8 cellular contexts compared by ENCODE assay signal in genomic region chr20:56359212-56360132, GRCh38. TPM values are rescaled to one million over a fixed set of nuclear protein-coding genes. Genes with fewer than 3 reads are reported as not detected.
DNase-seq lines count a peak whose midpoint lies in the region; ATAC-seq, FAIRE-seq and TF ChIP-seq lines count a peak whose summit lies in the region.

No MANE protein-coding gene starts in this region.

- H3K4me1 ChIP-seq in BE2C = no peaks in the 10 kb centered on the region
- peaks cover 13% of the 10 kb centered on the region for H3K4me1 ChIP-seq in RWPE2 (ENCODE audit: insufficient read depth, poor library complexity, severe bottlenecking)
- H3K4me1 ChIP-seq in keratinocyte (ENCODE audit: control insufficient read depth, extremely low read depth, insufficient read depth, low read length) = peaks cover 12% of the 10 kb centered on the region
- H3K4me1 ChIP-seq in small intestine (ENCODE audit: control insufficient read depth in 2 of 2, insufficient read depth in 1 of 2, low read depth in 1 of 2, low read length in 1 of 2) = no peaks in the 10 kb centered on the region

- TF ChIP-seq POLR2A in GM18505 (IDR thresholded peaks at IDR 0.05; ENCODE audit: borderline replicate concordance, extremely low read depth, insufficient read depth, insufficient read length) = no peak

- DNase-seq in BE2C (peak; percentile 37), RWPE2 (ENCODE audit: low spot score) (peak; percentile 95), keratinocyte (ENCODE audit: low read depth, low spot score) (peak; percentile 26), small intestine (peak; percentile 59), GM13977 (ENCODE audit: low spot score) (no peak)
- peak; percentile 5 for DNase-seq in central memory CD4-positive, alpha-beta T cell

- no peaks in the 10 kb centered on the region for H3K36me3 ChIP-seq in BE2C
- peaks cover 29% of the 10 kb centered on the region for H3K36me3 ChIP-seq in RWPE2 (ENCODE audit: low read depth)
- peaks cover 4 to 8% of the 10 kb centered on the region in 2 experiments for H3K36me3 ChIP-seq in keratinocyte (ENCODE audit: control insufficient read depth in 2 of 2, extremely low read depth in 1 of 2, insufficient read depth in 2 of 2, low read length in 2 of 2)
- no peaks in the 10 kb centered on the region for H3K36me3 ChIP-seq in small intestine (ENCODE audit: control insufficient read depth in 2 of 2, insufficient read depth in 2 of 2, low read length in 2 of 2)

- no peaks in the 10 kb centered on the region for H4K20me1 ChIP-seq in keratinocyte (ENCODE audit: control insufficient read depth, extremely low read depth, insufficient read depth, low read length)

- no peak for TF ChIP-seq CTCF in BE2C (IDR thresholded peaks at IDR 0.05; ENCODE audit: low read depth, low read length)
- no peak for TF ChIP-seq CTCF in RWPE2 (IDR thresholded peaks at IDR 0.05; ENCODE audit: poor library complexity, severe bottlenecking)
- no peak for TF ChIP-seq CTCF in keratinocyte (optimal IDR thresholded peaks at IDR 0.05 in 1 of 3, IDR thresholded peaks at IDR 0.05 in 1 of 3, conservative IDR thresholded peaks at IDR 0.05 in 1 of 3; ENCODE audit: extremely low read depth in 1 of 3, insufficient read depth in 2 of 3, low read length in 3 of 3)
- TF ChIP-seq CTCF in GM13977 (IDR thresholded peaks at IDR 0.05; ENCODE audit: extremely low read depth, insufficient read depth, missing control alignments) = no peak

- H3K4me2 ChIP-seq in keratinocyte (ENCODE audit: control insufficient read depth, extremely low read depth, insufficient read depth, low read depth, low read length) = peak overlapping the region; percentile 94

- peaks cover 3% of the 10 kb centered on the region for H3K9me1 ChIP-seq in keratinocyte (ENCODE audit: control insufficient read depth, extremely low read depth, insufficient read depth, low read length)

- H3K4me3 ChIP-seq in BE2C (ENCODE audit: low read depth, low read length) (peak overlapping the region; percentile 73), RWPE2 (ENCODE audit: severe bottlenecking) (peak overlapping the region; percentile 75), keratinocyte (ENCODE audit: control insufficient read depth in 2 of 3, extremely low read depth in 1 of 3, insufficient read depth in 2 of 3, low read depth in 1 of 3, low read length in 3 of 3) (peak overlapping the region; percentile 81 to 90 (median 84)), small intestine (ENCODE audit: low read depth in 1 of 2, low read length in 2 of 2) (peak overlapping the region; percentile 67 to 89)

- H3K9ac ChIP-seq in keratinocyte (ENCODE audit: control insufficient read depth, extremely low read depth, insufficient read depth, low read length) = peak overlapping the region; percentile 75

- in situ Hi-C loops in GM13977 (cut with MboI; ENCODE audit: low pct_unique_long_range_greater_than_20kb, low sequenced_read_pairs, unreplicated experiment) = no loop called here

- dilution Hi-C loops in keratinocyte (cut with MboI; ENCODE audit: extremely low pct_ligation_motif_present, low sequenced_read_pairs) = no loop called here

- H3K79me2 ChIP-seq in keratinocyte (ENCODE audit: control insufficient read depth, insufficient read depth, low read length) = peaks cover 8% of the 10 kb centered on the region

- ATAC-seq in GM18505 (IDR thresholded peaks at IDR 0.05; ENCODE audit: unreplicated experiment) (peak; percentile 21), HG03159 (IDR thresholded peaks at IDR 0.05; ENCODE audit: unreplicated experiment) (peak; percentile 38), RWPE2 (ENCODE audit: low read depth) (peak; percentile 73)

- peak overlapping the region; percentile 92 for H2AFZ ChIP-seq in keratinocyte (ENCODE audit: control insufficient read depth, low read length)

- FAIRE-seq in keratinocyte (lab: Jason Lieb, UNC) (no peak), small intestine (lab: Jason Lieb, UNC) (no peak)

- H3K9me3 ChIP-seq in BE2C = no peaks in the 10 kb centered on the region
- no peaks in the 10 kb centered on the region for H3K9me3 ChIP-seq in RWPE2 (ENCODE audit: severe bottlenecking)
- no peaks in the 10 kb centered on the region for H3K9me3 ChIP-seq in keratinocyte (ENCODE audit: control insufficient read depth, low read depth, low read length)
- no peaks in the 10 kb centered on the region for H3K9me3 ChIP-seq in small intestine (ENCODE audit: control insufficient read depth, low read depth)

- H3K27me3 ChIP-seq in BE2C = no peaks in the 10 kb centered on the region
- no peaks in the 10 kb centered on the region for H3K27me3 ChIP-seq in RWPE2 (ENCODE audit: insufficient read depth, poor library complexity, severe bottlenecking)
- no peaks in the 10 kb centered on the region for H3K27me3 ChIP-seq in keratinocyte (ENCODE audit: control insufficient read depth, extremely low read depth, insufficient read depth, low read length)
- H3K27me3 ChIP-seq in small intestine (ENCODE audit: control insufficient read depth in 2 of 2, insufficient read depth in 2 of 2, low read length in 2 of 2) = no peaks in the 10 kb centered on the region

- WGBS in small intestine, 3 donors = 14 to 17% (median 16%) methylated on average over 51 of the region's 51 CpGs

- H3K27ac ChIP-seq in RWPE2 (ENCODE audit: poor library complexity, severe bottlenecking) (peak overlapping the region; percentile 86), keratinocyte (ENCODE audit: control insufficient read depth, insufficient read depth, low read length) (peak overlapping the region; percentile 69), small intestine (ENCODE audit: low read depth in 1 of 2, low read length in 1 of 2) (peak overlapping the region; percentile 17 to 70)

RNA-seq across cellular contexts. Expression of gene FAM210B, which starts 0.7 kb away (rescaled TPM):
- polyA plus RNA-seq in BE2C (2012; ENCODE audit: insufficient read depth, insufficient read length, low read depth) = 2.6 TPM
- polyA plus RNA-seq in keratinocyte (29.7 to 34.5 TPM (median 33.6 TPM) in 3 replicates), small intestine (10 to 100 TPM; 18.1 to 21.9 (median 21.4) TPM)
- polyA plus RNA-seq in keratinocyte (2011; ENCODE audit: low read depth) = 12.4 TPM
- polyA plus RNA-seq in keratinocyte (2011; cell fraction: cytosol; rRNA removed) = 31.4 and 46.1 TPM in 2 replicates
- 11.9 and 12.0 TPM in 2 replicates for polyA plus RNA-seq in keratinocyte (2011; cell fraction: nucleus; rRNA removed)
- polyA plus RNA-seq in keratinocyte (2012; ENCODE audit: low replicate concordance) = 20.2 and 25.9 TPM in 2 replicates
- 5.4 to 19.4 TPM (median 17.7 TPM) in 3 replicates for polyA minus RNA-seq in keratinocyte
- polyA minus RNA-seq in keratinocyte (2011; cell fraction: cytosol; rRNA and poly(A)+ RNA removed) = 24.7 TPM
- polyA minus RNA-seq in keratinocyte (2011; cell fraction: nucleus; rRNA and poly(A)+ RNA removed) = 6.3 and 6.4 TPM in 2 replicates

RNA-seq across cellular contexts. Expression of gene AURKA, which starts 32.5 kb away (rescaled TPM):
- 10.9 TPM for polyA plus RNA-seq in BE2C (2012; ENCODE audit: insufficient read depth, insufficient read length, low read depth)
- polyA plus RNA-seq in keratinocyte (10.9 to 36.1 TPM (median 31.4 TPM) in 3 replicates), small intestine (10 to 100 TPM in 2 of 3 donors, 1 to 10 TPM in 1; 4.3 to 26.6 (median 12.7) TPM)
- 1.3 TPM for polyA plus RNA-seq in keratinocyte (2011; ENCODE audit: low read depth)
- polyA plus RNA-seq in keratinocyte (2011; cell fraction: cytosol; rRNA removed) = 11.1 and 17.5 TPM in 2 replicates
- 12.9 and 13.5 TPM in 2 replicates for polyA plus RNA-seq in keratinocyte (2011; cell fraction: nucleus; rRNA removed)
- polyA plus RNA-seq in keratinocyte (2012; ENCODE audit: low replicate concordance) = 1.1 and 22.6 TPM in 2 replicates
- 5.3 to 23.4 TPM (median 10.5 TPM) in 3 replicates for polyA minus RNA-seq in keratinocyte
- 9.0 TPM for polyA minus RNA-seq in keratinocyte (2011; cell fraction: cytosol; rRNA and poly(A)+ RNA removed)
- 5.2 and 6.9 TPM in 2 replicates for polyA minus RNA-seq in keratinocyte (2011; cell fraction: nucleus; rRNA and poly(A)+ RNA removed)

RNA-seq across cellular contexts. Expression of gene CSTF1, which starts 33.0 kb away (rescaled TPM):
- 48.3 TPM for polyA plus RNA-seq in BE2C (2012; ENCODE audit: insufficient read depth, insufficient read length, low read depth)
- polyA plus RNA-seq in keratinocyte (40.3 to 43.3 TPM (median 41.8 TPM) in 3 replicates), small intestine (10 to 100 TPM in 1 of 3 donors, 1 to 10 TPM in 2; 9.2 to 13.1 (median 9.5) TPM)
- polyA plus RNA-seq in keratinocyte (2011; ENCODE audit: low read depth) = 8.7 TPM
- polyA plus RNA-seq in keratinocyte (2011; cell fraction: cytosol; rRNA removed) = 25.7 and 42.5 TPM in 2 replicates
- 46.9 and 50.4 TPM in 2 replicates for polyA plus RNA-seq in keratinocyte (2011; cell fraction: nucleus; rRNA removed)
- 15.7 and 34.4 TPM in 2 replicates for polyA plus RNA-seq in keratinocyte (2012; ENCODE audit: low replicate concordance)
- 54.4 to 78.1 TPM (median 73.0 TPM) in 3 replicates for polyA minus RNA-seq in keratinocyte
- polyA minus RNA-seq in keratinocyte (2011; cell fraction: cytosol; rRNA and poly(A)+ RNA removed) = 29.2 TPM
- 21.7 and 44.8 TPM in 2 replicates for polyA minus RNA-seq in keratinocyte (2011; cell fraction: nucleus; rRNA and poly(A)+ RNA removed)

RNA-seq across cellular contexts. Expression of gene CASS4, which starts 52.6 kb away (rescaled TPM):
- 0.25 TPM for polyA plus RNA-seq in BE2C (2012; ENCODE audit: insufficient read depth, insufficient read length, low read depth)
- polyA plus RNA-seq in keratinocyte = 0.01 to 0.10 TPM in 2 of 3 replicates, not detected in the other
- polyA plus RNA-seq in keratinocyte (2011; ENCODE audit: low read depth) = 0.45 TPM
- polyA plus RNA-seq in keratinocyte (2011; cell fraction: cytosol; rRNA removed) = 0.02 TPM in 1 of 2 replicates, not detected in the other
- 0.17 and 0.19 TPM in 2 replicates for polyA plus RNA-seq in keratinocyte (2011; cell fraction: nucleus; rRNA removed)
- polyA plus RNA-seq in keratinocyte (2012; ENCODE audit: low replicate concordance) = 0.45 TPM in 1 of 2 replicates, not detected in the other
- polyA minus RNA-seq in keratinocyte = 0.13 to 0.26 TPM in 2 of 3 replicates, not detected in the other
- polyA minus RNA-seq in keratinocyte (2011; cell fraction: cytosol; rRNA and poly(A)+ RNA removed) = not detected
- not detected in 2 replicates for polyA minus RNA-seq in keratinocyte (2011; cell fraction: nucleus; rRNA and poly(A)+ RNA removed)
- polyA plus RNA-seq in small intestine = 1 to 10 TPM in 1 of 3 donors, under 1 TPM in 1, not detected in 1; 0.70 to 1.1 TPM

Comparison
In these comparisons a context has a peak if more than half of its experiments do, and no peak if none do; other contexts are left out.
1. ATAC-seq: peak in every context shown above with its lines; median percentile 73 in RWPE2; 38 in HG03159; 21 in GM18505.